In the genomic region with DNA sequence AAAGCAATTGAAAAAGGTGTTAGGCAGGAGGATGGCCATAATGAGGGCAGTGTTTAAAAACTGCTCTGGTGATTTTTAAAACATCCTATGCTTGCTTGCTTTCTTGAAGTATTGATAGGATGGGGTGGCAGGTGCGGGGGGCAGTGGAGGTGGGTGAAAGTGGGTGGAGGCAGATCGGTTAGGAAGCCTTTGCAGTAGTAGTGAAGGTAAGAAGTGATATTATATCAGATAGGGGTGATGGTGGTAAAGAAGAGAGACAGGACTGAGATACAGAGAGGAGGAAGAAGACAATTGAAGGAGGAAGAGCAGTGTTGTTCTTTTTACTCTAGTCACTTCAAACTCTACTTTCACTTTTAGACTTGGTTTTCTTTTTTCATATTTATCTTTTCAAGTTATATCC, we compare ENCODE assay signal across 1 cellular context.
TF ChIP-seq lines count a peak whose summit lies in the region.

No MANE protein-coding gene starts in this region.

TF ChIP-seq in GM12891, 5 proteins besides CTCF, POLR2A, EP300 and RAD21:
- no peak for TF ChIP-seq POU2F2 (IDR thresholded peaks at IDR 0.05; ENCODE audit: low read depth, low read length)
- TF ChIP-seq PAX5 (IDR thresholded peaks at IDR 0.05; ENCODE audit: insufficient read depth, low read length, severe bottlenecking): no peak
- no peak for TF ChIP-seq TAF1 (IDR thresholded peaks at IDR 0.05; ENCODE audit: low read depth, low read length)
- no peak for TF ChIP-seq POLR2AphosphoS5 (IDR thresholded peaks at IDR 0.05; ENCODE audit: low read depth, low read length)
- no peak for TF ChIP-seq SPI1 (IDR thresholded peaks at IDR 0.05; ENCODE audit: low read depth, low read length)
